ENCODE assay signal across 9 cellular contexts in the genomic region with DNA sequence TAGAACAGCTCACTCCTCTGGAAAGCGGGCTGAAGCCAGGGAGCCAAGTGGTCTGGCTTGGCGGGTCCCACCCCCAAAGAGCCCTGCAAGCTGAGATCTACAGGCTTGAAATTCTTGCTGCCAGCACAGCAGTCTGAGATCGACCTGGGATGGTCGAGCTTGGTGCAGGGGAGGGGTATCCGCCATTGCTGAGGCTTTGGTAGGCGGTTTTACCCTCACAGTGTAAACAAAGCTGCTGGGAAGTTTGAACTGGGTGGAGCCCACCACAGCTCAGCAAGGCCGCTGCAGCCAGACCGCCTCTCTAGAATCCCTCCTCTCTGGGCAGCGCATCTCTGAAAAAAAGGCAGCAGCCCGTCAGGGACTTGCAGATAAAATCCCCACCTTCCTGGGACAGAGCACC.
"Had no signal": no experiment of that assay in that cellular context is flagged by ENCODE, and none has a peak within 500 bp of the region (broad histone marks: within the 10 kb centered on the region; RNA-seq: fewer than 3 reads in every experiment).

No MANE protein-coding gene starts in this region.

- DNase-seq: GOT3, HFFc6, IMR-90, KG1 had no signal

- FAIRE-seq: H54, K562 had no signal

- H3K4me1 ChIP-seq: HAP-1 had no signal

- H3K27ac Mint-ChIP-seq: HFFc6 had no signal

- H3K4me3 Mint-ChIP-seq: HFFc6 had no signal

- ATAC-seq: HCT116, K562 had no signal

- H3K27ac ChIP-seq: HL-60 had no signal

- H3K36me3 ChIP-seq: HAP-1 had no signal

- H3K4me3 ChIP-seq: HAP-1, K562 had no signal
